9 cellular contexts compared by ENCODE assay signal in the genomic region with DNA sequence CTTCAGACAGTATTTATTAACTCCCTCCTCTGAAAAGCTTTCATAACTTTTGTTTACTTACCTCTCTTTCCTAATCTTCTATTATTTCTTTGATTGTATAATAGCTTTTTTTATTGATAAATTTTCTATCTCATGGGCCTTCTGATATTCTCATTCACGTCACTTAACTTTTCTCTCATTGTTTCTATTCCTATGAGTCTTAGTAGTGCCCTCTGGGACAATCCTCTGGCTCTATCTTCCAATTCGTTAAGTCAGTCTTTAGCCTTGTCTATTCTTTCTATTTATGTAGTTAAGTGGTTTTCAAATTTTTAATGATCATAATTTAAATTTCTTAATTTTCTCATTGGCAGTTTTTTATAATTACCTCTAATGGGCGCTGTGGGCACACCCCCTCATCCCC. TPM values are rescaled to one million over a fixed set of nuclear protein-coding genes. Genes with fewer than 3 reads are reported as not detected.
"Had no signal": no experiment of that assay in that cellular context is flagged by ENCODE, and none has a peak within 500 bp of the region (broad histone marks: within the 10 kb centered on the region; RNA-seq: fewer than 3 reads in every experiment).

No MANE protein-coding gene starts in this region.

- H3K9me3 ChIP-seq: HAP-1 had no signal

- H3K4me3 ChIP-seq: GM23248, GM23338, HAP-1 had no signal

- H3K4me2 ChIP-seq: GM23338 had no signal

- DNase-seq: GM23248, GOT3, H7, H9, HCEC 1CT, HFFc6 had no signal

- H3K36me3 ChIP-seq: HAP-1 had no signal

- ATAC-seq: GM23338, HCT116 had no signal

- H3K9ac ChIP-seq: GM23248 had no signal

- H2AFZ ChIP-seq: GM23248, GM23338 had no signal

- H3K4me1 ChIP-seq: HAP-1 had no signal

- H3K27ac ChIP-seq: GM23248 had no signal

RNA-seq across cellular contexts. Expression of gene ELMO1, which starts 6.4 kb away (rescaled TPM):
- total RNA-seq: GM23248, HFFc6 had no signal
- polyA plus RNA-seq: GM23248 had no signal
